In genomic region chr5:92353107-92354030, GRCh38 we compare ENCODE assay signal across 18 cellular contexts.
DNase-seq lines count a peak whose midpoint lies in the region; ATAC-seq and TF ChIP-seq lines count a peak whose summit lies in the region.
"Had no signal": no experiment of that assay in that cellular context is flagged by ENCODE, and none has a peak within 500 bp of the region (broad histone marks: within the 10 kb centered on the region; RNA-seq: fewer than 3 reads in every experiment).

No MANE protein-coding gene starts in this region.

- CTCF ChIA-PET in SK-N-SH (lab: Yijun Ruan, JAX): no interaction called here

- H3K4me1 ChIP-seq in KMS-11 (ENCODE audit: low read depth, poor library complexity, severe bottlenecking) (peaks cover 35% of the 10 kb centered on the region), SK-N-SH (ENCODE audit: control insufficient read depth in 1 of 2, insufficient read depth in 2 of 2, low read depth in 1 of 2, low read length in 1 of 2) (no peaks in the 10 kb centered on the region)
- H3K4me1 ChIP-seq: lower lobe of right lung, pancreas, spleen had no signal

- H3K36me3 ChIP-seq in KMS-11 (ENCODE audit: insufficient read depth) (no peaks in the 10 kb centered on the region), SK-N-SH (replicated peaks in 1 of 2; ENCODE audit: control insufficient read depth in 1 of 2, insufficient read depth in 2 of 2, low read length in 1 of 2) (no peaks in the 10 kb centered on the region)
- H3K36me3 ChIP-seq: lower lobe of right lung, pancreas, spleen, thoracic aorta had no signal

- DNase-seq in EH (ENCODE audit: low read depth) (peak; percentile 70), astrocyte of the hippocampus (ENCODE audit: low read depth, low spot score) (peak; percentile 29), left lobe of liver (ENCODE audit: low spot score) (no peak), SK-N-SH (no peak), epidermal melanocyte (ENCODE audit: insufficient read length, low spot score) (no peak), NCI-H2029 (lab: John Stamatoyannopoulos, UW) (no peak)
- no peak for DNase-seq in stimulated activated naive CD4-positive, alpha-beta T cell treated with Interleukin-2 at 50 U/mL for 16 hours (lab: John Stamatoyannopoulos, UW)
- DNase-seq: activated effector memory CD4-positive, alpha-beta T cell treated with anti-CD3 and anti-CD28 coated beads, Interleukin-2, amount 50 U/mL, for 16 hours; AML-193; H7; lower lobe of right lung; NCI-H226; pancreas; spleen had no signal

- no peak for TF ChIP-seq RAD21 in SK-N-SH (IDR thresholded peaks at IDR 0.05; ENCODE audit: low read length)

- TF ChIP-seq CTCF in KMS-11 (conservative IDR thresholded peaks at IDR 0.05; ENCODE audit: low read depth, low read length) (no peak), SK-N-SH (IDR thresholded peaks at IDR 0.05) (no peak)

- H4K20me1 ChIP-seq in KMS-11 (ENCODE audit: insufficient read depth) (no peaks in the 10 kb centered on the region), SK-N-SH (ENCODE audit: insufficient read depth) (no peaks in the 10 kb centered on the region)

- H2AFZ ChIP-seq in KMS-11 (ENCODE audit: low read depth): peak overlapping the region; percentile 21; the same call in 1 of the 2 replicates
- no peak overlapping the region for H2AFZ ChIP-seq in SK-N-SH (ENCODE audit: low read depth)

- no peaks in the 10 kb centered on the region for H3K9me2 ChIP-seq in SK-N-SH

- H3K4me2 ChIP-seq in KMS-11 (peak overlapping the region; percentile 68), SK-N-SH (no peak overlapping the region)

- TF ChIP-seq EP300 in SK-N-SH (IDR thresholded peaks at IDR 0.05; ENCODE audit: borderline replicate concordance in 1 of 2, low read depth in 1 of 2, low read length in 1 of 2): no peak

- H3K9ac ChIP-seq in KMS-11 (no peak overlapping the region), SK-N-SH (no peak overlapping the region)

- H3F3A ChIP-seq in SK-N-SH (replicated peaks; ENCODE audit: insufficient read depth): no peaks in the 10 kb centered on the region

- POLR2A ChIA-PET in SK-N-SH (lab: Yijun Ruan, JAX): no interaction called here

- H3K79me2 ChIP-seq in KMS-11 (ENCODE audit: insufficient read depth, low read depth) (no peaks in the 10 kb centered on the region), SK-N-SH (ENCODE audit: insufficient read depth) (no peaks in the 10 kb centered on the region)

- no peaks in the 10 kb centered on the region for H3K9me3 ChIP-seq in SK-N-SH
- H3K9me3 ChIP-seq: pancreas, thoracic aorta had no signal

- peak; percentile 93 for ATAC-seq in left lobe of liver
- ATAC-seq: activated CD4-positive, CD25-positive, alpha-beta regulatory T cell treated with anti-CD3 and anti-CD28 coated beads, Interleukin-2, amount 50 U/mL, for 24 hours; lower lobe of right lung; Right ventricle myocardium inferior had no signal

- 64% methylated on average over 5 of the region's 5 CpGs for WGBS in SK-N-SH (ENCODE audit: low lambda C conversion rate)

- peak overlapping the region; percentile 29; the same call in 1 of the 2 replicates for H3K27ac ChIP-seq in KMS-11
- no peak overlapping the region for H3K27ac ChIP-seq in SK-N-SH (ENCODE audit: low read depth in 2 of 2, low read length in 1 of 2)
- H3K27ac ChIP-seq: lower lobe of right lung, pancreas, spleen, thoracic aorta had no signal

- H3K4me3 ChIP-seq in KMS-11 (IDR thresholded peaks at IDR 0.05; ENCODE audit: insufficient read depth, low read depth, low read length) (no peak overlapping the region), SK-N-SH (ENCODE audit: low read depth in 2 of 2, low read length in 1 of 2) (no peak overlapping the region)
- H3K4me3 ChIP-seq: lower lobe of right lung, pancreas, spleen, thoracic aorta had no signal

- H3K27me3 ChIP-seq in KMS-11 (ENCODE audit: insufficient read depth, low read depth) (no peaks in the 10 kb centered on the region), SK-N-SH (ENCODE audit: insufficient read depth) (no peaks in the 10 kb centered on the region)
- H3K27me3 ChIP-seq: pancreas, spleen had no signal

TF ChIP-seq in SK-N-SH, 30 proteins besides CTCF, POLR2A, EP300 and RAD21:
- TF ChIP-seq ELF1 (IDR thresholded peaks at IDR 0.05) (no peak), TAF1 (IDR thresholded peaks at IDR 0.05; ENCODE audit: borderline replicate concordance, low read depth, low read length) (no peak), USF1 (IDR thresholded peaks at IDR 0.05; ENCODE audit: borderline replicate concordance, low read depth) (no peak), MEF2A (IDR thresholded peaks at IDR 0.05; ENCODE audit: borderline replicate concordance, low read depth) (no peak), TCF12 (IDR thresholded peaks at IDR 0.05) (no peak), GATA2 (CRISPR knock-in tag; IDR thresholded peaks at IDR 0.05) (no peak), GABPA (IDR thresholded peaks at IDR 0.05; ENCODE audit: low read depth) (no peak), IRF3 (IDR thresholded peaks at IDR 0.05; ENCODE audit: low read depth, low read length) (no peak), FOXJ3 (CRISPR knock-in tag; IDR thresholded peaks at IDR 0.05) (no peak), SIN3A (IDR thresholded peaks at IDR 0.05; ENCODE audit: borderline replicate concordance, low read depth, low read length) (no peak), RXRA (IDR thresholded peaks at IDR 0.05; ENCODE audit: borderline replicate concordance, low read depth) (no peak)

Comparison
In these comparisons a context has a peak if more than half of its experiments do, and no peak if none do; other contexts are left out.
1. DNase-seq: peak in EH (single experiment) and astrocyte of the hippocampus (single experiment); none in left lobe of liver (single experiment), SK-N-SH (single experiment), epidermal melanocyte (single experiment), stimulated activated naive CD4-positive, alpha-beta T cell treated with Interleukin-2 at 50 U/mL for 16 hours (single experiment) and NCI-H2029 (single experiment).